Comparison of ENCODE assay signal across 1 cellular context in genomic region chr22:31044262-31044861, GRCh38.
A peak's percentile ranks its signal among the peaks of the same experiment; 100 is the strongest.
TF ChIP-seq lines count a peak whose summit lies in the region.

No MANE protein-coding gene starts in this region.

TF ChIP-seq in HepG2, 621 proteins besides CTCF, POLR2A, EP300 and RAD21 (continued from another document and continues in another):
- TF ChIP-seq KLF12 (CRISPR knock-in tag; IDR thresholded peaks at IDR 0.05; ENCODE audit: borderline replicate concordance): no peak
- TF ChIP-seq, protein P1, sequence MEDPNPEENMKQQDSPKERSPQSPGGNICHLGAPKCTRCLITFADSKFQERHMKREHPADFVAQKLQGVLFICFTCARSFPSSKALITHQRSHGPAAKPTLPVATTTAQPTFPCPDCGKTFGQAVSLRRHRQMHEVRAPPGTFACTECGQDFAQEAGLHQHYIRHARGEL (CRISPR knock-in tag; IDR thresholded peaks at IDR 0.05): no peak
- 0 out of 2 replicates have a peak, but pooled peaks have one; percentile 20 for TF ChIP-seq ZNF264 (CRISPR knock-in tag; IDR thresholded peaks at IDR 0.05)
- no peak for TF ChIP-seq ZNF775 (CRISPR knock-in tag; IDR thresholded peaks at IDR 0.05; ENCODE audit: borderline replicate concordance)
- TF ChIP-seq FOXA3 (CRISPR knock-in tag; IDR thresholded peaks at IDR 0.05): no peak
- TF ChIP-seq ZNF644 (CRISPR knock-in tag; IDR thresholded peaks at IDR 0.05; ENCODE audit: low read depth): peak; percentile 30; the same call in 1 of the 2 replicates
- TF ChIP-seq HMG20A (CRISPR knock-in tag; IDR thresholded peaks at IDR 0.05; ENCODE audit: borderline replicate concordance): no peak
- TF ChIP-seq NR2F6 (IDR thresholded peaks at IDR 0.05): peak; percentile 56; the same call in 1 of the 2 replicates
- TF ChIP-seq NR2F6 (CRISPR knock-in tag; IDR thresholded peaks at IDR 0.05): peak; percentile 58
- 0 out of 2 replicates have a peak, but pooled peaks have one; percentile 37 for TF ChIP-seq KDM5B (CRISPR knock-in tag; IDR thresholded peaks at IDR 0.05; ENCODE audit: borderline replicate concordance)
- 0 out of 2 replicates have a peak, but pooled peaks have one; percentile 29 for TF ChIP-seq ARHGAP35 (CRISPR knock-in tag; IDR thresholded peaks at IDR 0.05; ENCODE audit: borderline replicate concordance)
- TF ChIP-seq TFE3 (CRISPR knock-in tag; IDR thresholded peaks at IDR 0.05): 0 out of 2 replicates have a peak, but pooled peaks have one; percentile 21
- TF ChIP-seq SALL1 (CRISPR knock-in tag; IDR thresholded peaks at IDR 0.05): peak; percentile 70
- no peak for TF ChIP-seq ZNF333 (CRISPR knock-in tag; IDR thresholded peaks at IDR 0.05; ENCODE audit: borderline replicate concordance)
- no peak for TF ChIP-seq ZFP36 (IDR thresholded peaks at IDR 0.05; ENCODE audit: borderline replicate concordance, low read depth, low read length, partially characterized antibody)
- peak; percentile 64 for TF ChIP-seq ZFY (CRISPR knock-in tag; IDR thresholded peaks at IDR 0.05)
- TF ChIP-seq ZNF143 (CRISPR knock-in tag; IDR thresholded peaks at IDR 0.05): peak; percentile 28; the same call in 1 of the 2 replicates
- TF ChIP-seq DMAP1 (CRISPR knock-in tag; IDR thresholded peaks at IDR 0.05): 0 out of 2 replicates have a peak, but pooled peaks have one; percentile 29
- TF ChIP-seq UBTF (CRISPR knock-in tag; IDR thresholded peaks at IDR 0.05): 0 out of 2 replicates have a peak, but pooled peaks have one; percentile 24
- TF ChIP-seq, protein P2, sequence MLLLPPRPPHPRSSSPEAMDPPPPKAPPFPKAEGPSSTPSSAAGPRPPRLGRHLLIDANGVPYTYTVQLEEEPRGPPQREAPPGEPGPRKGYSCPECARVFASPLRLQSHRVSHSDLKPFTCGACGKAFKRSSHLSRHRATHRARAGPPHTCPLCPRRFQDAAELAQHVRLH (CRISPR knock-in tag; IDR thresholded peaks at IDR 0.05; ENCODE audit: borderline replicate concordance, low read depth): peak; percentile 61; the same call in 1 of the 2 replicates
- TF ChIP-seq IRF2 (CRISPR knock-in tag; IDR thresholded peaks at IDR 0.05): 0 out of 2 replicates have a peak, but pooled peaks have one; percentile 27
- no peak for TF ChIP-seq RORA (CRISPR knock-in tag; IDR thresholded peaks at IDR 0.05)
- TF ChIP-seq NAIF1 (CRISPR knock-in tag; IDR thresholded peaks at IDR 0.05; ENCODE audit: borderline replicate concordance): no peak
- TF ChIP-seq ESRRA (CRISPR knock-in tag; IDR thresholded peaks at IDR 0.05; ENCODE audit: low read depth): no peak
- TF ChIP-seq TAF1 (CRISPR knock-in tag; IDR thresholded peaks at IDR 0.05): peak; percentile 22; the same call in 1 of the 2 replicates
- peak; percentile 63; the same call in 1 of the 2 replicates for TF ChIP-seq ZFX (CRISPR knock-in tag; IDR thresholded peaks at IDR 0.05; ENCODE audit: low read depth)
- 0 out of 2 replicates have a peak, but pooled peaks have one; percentile 41 for TF ChIP-seq PHF8 (CRISPR knock-in tag; IDR thresholded peaks at IDR 0.05)
- no peak for TF ChIP-seq ZNF503 (CRISPR knock-in tag; IDR thresholded peaks at IDR 0.05)
- TF ChIP-seq, protein P3, sequence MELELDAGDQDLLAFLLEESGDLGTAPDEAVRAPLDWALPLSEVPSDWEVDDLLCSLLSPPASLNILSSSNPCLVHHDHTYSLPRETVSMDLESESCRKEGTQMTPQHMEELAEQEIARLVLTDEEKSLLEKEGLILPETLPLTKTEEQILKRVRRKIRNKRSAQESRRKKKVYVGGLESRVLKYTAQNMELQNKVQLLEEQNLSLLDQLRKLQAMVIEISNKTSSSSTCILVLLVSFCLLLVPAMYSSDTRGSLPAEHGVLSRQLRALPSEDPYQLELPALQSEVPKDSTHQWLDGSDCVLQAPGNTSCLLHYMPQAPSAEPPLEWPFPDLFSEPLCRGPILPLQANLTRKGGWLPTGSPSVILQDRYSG (CRISPR knock-in tag; IDR thresholded peaks at IDR 0.05): no peak
- peak; percentile 29; the same call in 1 of the 2 replicates for TF ChIP-seq SATB2 (CRISPR knock-in tag; IDR thresholded peaks at IDR 0.05)
- TF ChIP-seq KDM2A (CRISPR knock-in tag; IDR thresholded peaks at IDR 0.05; ENCODE audit: borderline replicate concordance, low read depth): peak; percentile 36; the same call in 1 of the 2 replicates
- peak; percentile 82 for TF ChIP-seq PRDM15 (CRISPR knock-in tag; IDR thresholded peaks at IDR 0.05)
- no peak for TF ChIP-seq ZNF720 (CRISPR knock-in tag; IDR thresholded peaks at IDR 0.05)
- 0 out of 2 replicates have a peak, but pooled peaks have one; percentile 33 for TF ChIP-seq KAT8 (CRISPR knock-in tag; IDR thresholded peaks at IDR 0.05)
- no peak for TF ChIP-seq PCBP2 (optimal IDR thresholded peaks at IDR 0.05; ENCODE audit: low read depth, low read length, poor library complexity, severe bottlenecking)
- TF ChIP-seq, protein P4, sequence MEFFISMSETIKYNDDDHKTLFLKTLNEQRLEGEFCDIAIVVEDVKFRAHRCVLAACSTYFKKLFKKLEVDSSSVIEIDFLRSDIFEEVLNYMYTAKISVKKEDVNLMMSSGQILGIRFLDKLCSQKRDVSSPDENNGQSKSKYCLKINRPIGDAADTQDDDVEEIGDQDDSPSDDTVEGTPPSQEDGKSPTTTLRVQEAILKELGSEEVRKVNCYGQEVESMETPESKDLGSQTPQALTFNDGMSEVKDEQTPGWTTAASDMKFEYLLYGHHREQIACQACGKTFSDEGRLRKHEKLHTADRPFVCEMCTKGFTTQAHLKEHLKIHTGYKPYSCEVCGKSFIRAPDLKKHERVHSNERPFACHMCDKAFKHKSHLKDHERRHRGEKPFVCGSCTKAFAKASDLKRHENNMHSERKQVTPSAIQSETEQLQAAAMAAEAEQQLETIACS (CRISPR knock-in tag; IDR thresholded peaks at IDR 0.05): no peak
- no peak for TF ChIP-seq ZNF207 (IDR thresholded peaks at IDR 0.05; ENCODE audit: borderline replicate concordance)
- peak; percentile 39; the same call in 1 of the 2 replicates for TF ChIP-seq HDAC2 (CRISPR knock-in tag; IDR thresholded peaks at IDR 0.05)
- TF ChIP-seq ZNF687 (CRISPR knock-in tag; IDR thresholded peaks at IDR 0.05): peak; percentile 79
- TF ChIP-seq ZBTB38 (CRISPR knock-in tag; IDR thresholded peaks at IDR 0.05): 0 out of 2 replicates have a peak, but pooled peaks have one; percentile 50
- no peak for TF ChIP-seq ZNF619 (CRISPR knock-in tag; IDR thresholded peaks at IDR 0.05)
- no peak for TF ChIP-seq ISL2 (CRISPR knock-in tag; IDR thresholded peaks at IDR 0.05)
- no peak for TF ChIP-seq ZNF33A (CRISPR knock-in tag; IDR thresholded peaks at IDR 0.05; ENCODE audit: borderline replicate concordance)
- TF ChIP-seq YEATS4 (CRISPR knock-in tag; IDR thresholded peaks at IDR 0.05; ENCODE audit: borderline replicate concordance): peak; percentile 38; the same call in 1 of the 2 replicates
- no peak for TF ChIP-seq ATRX (CRISPR knock-in tag; IDR thresholded peaks at IDR 0.05; ENCODE audit: borderline replicate concordance)
- TF ChIP-seq SP5 (CRISPR knock-in tag; IDR thresholded peaks at IDR 0.05; ENCODE audit: borderline replicate concordance, low read depth): peak; percentile 63
- no peak for TF ChIP-seq RBM39 (IDR thresholded peaks at IDR 0.05; ENCODE audit: low read depth, low read length, poor library complexity, severe bottlenecking)
